In the genomic region with DNA sequence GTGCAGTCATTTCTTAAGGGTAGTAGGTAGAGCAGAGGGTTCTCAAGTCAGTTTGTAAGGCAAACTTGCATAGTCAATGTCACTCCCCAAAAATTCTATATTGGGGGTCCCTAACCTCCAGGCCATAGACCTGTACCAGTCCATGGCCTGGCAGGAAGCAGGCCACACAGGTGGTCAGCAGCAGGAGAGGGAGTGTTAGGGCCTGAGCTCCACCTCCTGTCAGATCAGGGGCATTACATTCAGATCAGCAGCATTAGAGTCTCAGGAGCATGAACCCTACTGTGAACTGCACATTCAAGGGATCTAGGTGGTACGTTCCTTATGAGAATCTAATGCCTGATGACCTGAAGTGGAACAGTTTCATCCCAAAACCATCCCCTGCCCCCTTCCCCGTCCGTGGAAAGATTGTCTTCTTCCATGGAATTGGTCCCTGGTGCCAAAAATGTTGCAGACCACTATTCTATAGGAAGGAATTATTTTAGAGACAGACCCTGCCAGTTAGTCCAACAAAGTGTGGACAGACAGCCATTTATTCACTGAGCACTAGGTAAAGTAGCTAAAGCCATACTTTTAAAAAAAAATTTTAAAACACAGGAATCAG, we compare ENCODE assay signal across 8 cellular contexts. TPM values are rescaled to one million over a fixed set of nuclear protein-coding genes. Genes with fewer than 3 reads are reported as not detected.
DNase-seq lines count a peak whose midpoint lies in the region; ATAC-seq and TF ChIP-seq lines count a peak whose summit lies in the region.

No MANE protein-coding gene starts in this region.

- H3K9me2 ChIP-seq in GM23338 (ENCODE audit: insufficient read depth) = no peaks in the 10 kb centered on the region

- H3K36me3 Mint-ChIP-seq in GM23338 (ENCODE audit: low read depth) = peaks cover 43% of the 10 kb centered on the region

- H3K36me3 ChIP-seq in GM23338 (ENCODE audit: insufficient read depth) = peaks cover 18% of the 10 kb centered on the region
- H3K36me3 ChIP-seq in adipocyte (ENCODE audit: control insufficient read depth, insufficient read depth, low read length, severe bottlenecking) = peaks cover 60% of the 10 kb centered on the region

- DNase-seq in NCI-H1436 (lab: John Stamatoyannopoulos, UW) = peak; percentile 3
- DNase-seq in NCI-H1436 treated with DMSO at 0.1 percent for 48 hours (lab: John Stamatoyannopoulos, UW) = no peak
- peak; percentile 72 for DNase-seq in GM23338 (ENCODE audit: low spot score)
- peak; percentile 31 for DNase-seq in NCI-H1105 treated with DMSO at 0.1 percent for 48 hours (lab: John Stamatoyannopoulos, UW)
- DNase-seq in adipocyte (ENCODE audit: low read depth) = peak; percentile 44
- DNase-seq in iPS-NIHi11 (ENCODE audit: low spot score) = peak; percentile 69
- DNase-seq in T-helper 9 cell = no peak

- H3K9ac ChIP-seq in adipocyte (ENCODE audit: low read length) = no peak overlapping the region

- no peaks in the 10 kb centered on the region for H3K27me3 ChIP-seq in GM23338 (ENCODE audit: insufficient read depth)
- no peaks in the 10 kb centered on the region for H3K27me3 ChIP-seq in adipocyte (replicated peaks; ENCODE audit: control insufficient read depth, insufficient read depth, low read length)

- H3K27ac Mint-ChIP-seq in GM23338 = no peak overlapping the region

- H3K4me1 ChIP-seq in GM23338 (ENCODE audit: insufficient read depth) = no peaks in the 10 kb centered on the region
- H3K4me1 ChIP-seq in adipocyte (ENCODE audit: control insufficient read depth, insufficient read depth, low read length) = peaks cover 3% of the 10 kb centered on the region

- H4K20me1 ChIP-seq in GM23338 (replicated peaks; ENCODE audit: insufficient read depth) = peaks cover 8% of the 10 kb centered on the region

- H3K9me3 ChIP-seq in adipocyte (ENCODE audit: control insufficient read depth, low read length) = no peaks in the 10 kb centered on the region

- no peaks in the 10 kb centered on the region for H3K9me3 Mint-ChIP-seq in GM23338

- ATAC-seq in GM23338 (peak; percentile 99), GM18873 (IDR thresholded peaks at IDR 0.05; ENCODE audit: low FRiP score, unreplicated experiment) (no peak)

- peaks cover 1% of the 10 kb centered on the region for H3K4me1 Mint-ChIP-seq in GM23338

- H3K4me3 Mint-ChIP-seq in GM23338 = no peak overlapping the region

- TF ChIP-seq CTCF in GM23338 (conservative IDR thresholded peaks at IDR 0.05; ENCODE audit: low read depth in 2 of 2) = peak; percentile 66 to 76

- no peak overlapping the region for H3K4me3 ChIP-seq in GM23338
- no peak overlapping the region for H3K4me3 ChIP-seq in adipocyte (ENCODE audit: low read length)

- no peaks in the 10 kb centered on the region for H3F3A ChIP-seq in GM23338 (replicated peaks; ENCODE audit: low read depth)

- H3K27me3 Mint-ChIP-seq in GM23338 (ENCODE audit: insufficient read depth, low read depth, poor library complexity) = no peaks in the 10 kb centered on the region

- no peak overlapping the region for H3K4me2 ChIP-seq in GM23338

- no peak overlapping the region for H2AFZ ChIP-seq in GM23338

- H3K27ac ChIP-seq in GM23338 (ENCODE audit: low read depth) = no peak overlapping the region

- peaks cover 23% of the 10 kb centered on the region for H3K79me2 ChIP-seq in GM23338 (replicated peaks; ENCODE audit: insufficient read depth)

TF ChIP-seq in GM23338, 12 proteins besides CTCF, POLR2A, EP300 and RAD21:
- TF ChIP-seq, protein P1, sequence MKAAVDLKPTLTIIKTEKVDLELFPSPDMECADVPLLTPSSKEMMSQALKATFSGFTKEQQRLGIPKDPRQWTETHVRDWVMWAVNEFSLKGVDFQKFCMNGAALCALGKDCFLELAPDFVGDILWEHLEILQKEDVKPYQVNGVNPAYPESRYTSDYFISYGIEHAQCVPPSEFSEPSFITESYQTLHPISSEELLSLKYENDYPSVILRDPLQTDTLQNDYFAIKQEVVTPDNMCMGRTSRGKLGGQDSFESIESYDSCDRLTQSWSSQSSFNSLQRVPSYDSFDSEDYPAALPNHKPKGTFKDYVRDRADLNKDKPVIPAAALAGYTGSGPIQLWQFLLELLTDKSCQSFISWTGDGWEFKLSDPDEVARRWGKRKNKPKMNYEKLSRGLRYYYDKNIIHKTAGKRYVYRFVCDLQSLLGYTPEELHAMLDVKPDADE (IDR thresholded peaks at IDR 0.05) = no peak
TF ChIP-seq in GM23338: peak in this region for 0.

RNA-seq across cellular contexts. Expression of a gene that starts 6.7 kb away (rescaled TPM):
- 33.3 and 34.8 TPM in 2 replicates for total RNA-seq in GM23338 (2014; rRNA removed; shearing (Covaris generic))
- polyA plus RNA-seq in GM23338 (2016; fragmentation: Nextera tagmentation; extraction: Ambion mirVana) = 113 and 115 TPM in 2 replicates

RNA-seq across cellular contexts. Expression of a gene that starts 6.8 kb away (rescaled TPM):
- 38.7 and 44.4 TPM in 2 replicates for total RNA-seq in GM23338 (2014; rRNA removed; shearing (Covaris generic))
- polyA plus RNA-seq in GM23338 (2016; fragmentation: Nextera tagmentation; extraction: Ambion mirVana) = 49.4 and 49.8 TPM in 2 replicates

Comparison
In these comparisons a context has a peak if more than half of its experiments do, and no peak if none do; other contexts are left out.
1. DNase-seq: peak in NCI-H1436 (single experiment), GM23338 (single experiment), NCI-H1105 treated with DMSO at 0.1 percent for 48 hours (single experiment), adipocyte (single experiment) and iPS-NIHi11 (single experiment); none in NCI-H1436 treated with DMSO at 0.1 percent for 48 hours (single experiment) and T-helper 9 cell (single experiment).